Comparison of ENCODE assay signal across 1 cellular context in genomic region chr22:24485170-24485569, GRCh38.
TF ChIP-seq lines count a peak whose summit lies in the region.

No MANE protein-coding gene starts in this region.

TF ChIP-seq in HepG2, 621 proteins besides CTCF, POLR2A, EP300 and RAD21:
- peak; percentile 59; the same call in 1 of the 2 replicates for TF ChIP-seq ONECUT2 (CRISPR knock-in tag; IDR thresholded peaks at IDR 0.05)
- peak; percentile 52; the same call in 1 of the 2 replicates for TF ChIP-seq NR2F2 (IDR thresholded peaks at IDR 0.05; ENCODE audit: borderline replicate concordance, low read depth)
- no peak for TF ChIP-seq JARID2 (CRISPR knock-in tag; IDR thresholded peaks at IDR 0.05; ENCODE audit: insufficient replicate concordance)
- no peak for TF ChIP-seq TBP (CRISPR knock-in tag; IDR thresholded peaks at IDR 0.05)
- no peak for TF ChIP-seq ZBTB7B (CRISPR knock-in tag; IDR thresholded peaks at IDR 0.05)
- peak; percentile 66 for TF ChIP-seq NR2F6 (IDR thresholded peaks at IDR 0.05)
- TF ChIP-seq NR2F6 (CRISPR knock-in tag; IDR thresholded peaks at IDR 0.05) = no peak
